ENCODE assay signal across 1 cellular context in the genomic region with DNA sequence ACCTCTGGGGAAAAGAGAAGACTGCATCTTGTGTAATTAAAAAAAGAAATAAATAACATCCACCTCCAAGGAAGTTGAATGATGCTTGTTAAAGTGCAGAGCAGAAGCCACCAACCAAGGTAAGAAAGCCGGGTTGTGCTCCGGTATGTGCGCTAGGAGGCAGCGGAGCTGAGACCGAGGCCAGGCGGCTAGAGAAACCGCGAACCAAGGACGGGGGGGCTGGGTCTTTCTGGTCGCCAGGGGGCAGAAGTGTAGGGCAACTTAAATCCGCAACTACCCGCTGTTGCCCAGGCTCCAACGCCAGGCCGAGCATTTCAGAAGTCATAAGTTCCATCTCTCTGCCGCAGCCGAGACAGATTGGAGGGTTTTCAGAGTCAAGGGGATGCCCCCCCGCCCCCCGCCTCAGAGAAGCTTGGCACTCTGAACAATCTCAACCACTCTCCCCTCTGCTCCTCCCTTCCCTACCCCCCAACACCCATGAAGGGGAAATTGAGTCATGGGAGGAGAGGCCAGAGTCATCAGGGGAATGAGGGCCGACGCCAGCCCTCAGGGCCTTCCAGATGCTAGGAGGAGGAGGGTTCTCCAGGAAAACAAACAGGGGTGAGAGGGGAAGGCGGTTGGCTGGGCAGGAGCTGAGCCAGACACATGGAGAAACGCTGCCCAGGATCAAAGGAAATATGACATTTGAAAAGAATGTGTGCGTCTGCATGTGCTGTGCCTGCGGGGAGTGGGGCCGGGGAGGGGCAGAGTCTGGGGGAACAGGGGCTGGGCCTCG.
TF ChIP-seq lines count a peak whose summit lies in the region.

No MANE protein-coding gene starts in this region.

TF ChIP-seq in HepG2, 621 proteins besides CTCF, POLR2A, EP300 and RAD21 (continued from another document and continues in another):
- TF ChIP-seq, protein P1, sequence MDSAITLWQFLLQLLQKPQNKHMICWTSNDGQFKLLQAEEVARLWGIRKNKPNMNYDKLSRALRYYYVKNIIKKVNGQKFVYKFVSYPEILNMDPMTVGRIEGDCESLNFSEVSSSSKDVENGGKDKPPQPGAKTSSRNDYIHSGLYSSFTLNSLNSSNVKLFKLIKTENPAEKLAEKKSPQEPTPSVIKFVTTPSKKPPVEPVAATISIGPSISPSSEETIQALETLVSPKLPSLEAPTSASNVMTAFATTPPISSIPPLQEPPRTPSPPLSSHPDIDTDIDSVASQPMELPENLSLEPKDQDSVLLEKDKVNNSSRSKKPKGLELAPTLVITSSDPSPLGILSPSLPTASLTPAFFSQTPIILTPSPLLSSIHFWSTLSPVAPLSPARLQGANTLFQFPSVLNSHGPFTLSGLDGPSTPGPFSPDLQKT (CRISPR knock-in tag; IDR thresholded peaks at IDR 0.05; ENCODE audit: borderline replicate concordance) = no peak
- TF ChIP-seq SMC3 (IDR thresholded peaks at IDR 0.05; ENCODE audit: low read length) = peak; percentile 94
- peak; percentile 40; the same call in 1 of the 2 replicates for TF ChIP-seq PPARG (CRISPR knock-in tag; conservative IDR thresholded peaks at IDR 0.05)
- TF ChIP-seq ZNF24 (IDR thresholded peaks at IDR 0.05) = no peak; the same call in 1 of the 2 replicates
- TF ChIP-seq ISL2 (CRISPR knock-in tag; IDR thresholded peaks at IDR 0.05) = peak; percentile 78
- no peak for TF ChIP-seq ZNF496 (CRISPR knock-in tag; IDR thresholded peaks at IDR 0.05; ENCODE audit: insufficient replicate concordance)
- TF ChIP-seq MAFG (CRISPR knock-in tag; IDR thresholded peaks at IDR 0.05) = no peak
- TF ChIP-seq, protein P2, sequence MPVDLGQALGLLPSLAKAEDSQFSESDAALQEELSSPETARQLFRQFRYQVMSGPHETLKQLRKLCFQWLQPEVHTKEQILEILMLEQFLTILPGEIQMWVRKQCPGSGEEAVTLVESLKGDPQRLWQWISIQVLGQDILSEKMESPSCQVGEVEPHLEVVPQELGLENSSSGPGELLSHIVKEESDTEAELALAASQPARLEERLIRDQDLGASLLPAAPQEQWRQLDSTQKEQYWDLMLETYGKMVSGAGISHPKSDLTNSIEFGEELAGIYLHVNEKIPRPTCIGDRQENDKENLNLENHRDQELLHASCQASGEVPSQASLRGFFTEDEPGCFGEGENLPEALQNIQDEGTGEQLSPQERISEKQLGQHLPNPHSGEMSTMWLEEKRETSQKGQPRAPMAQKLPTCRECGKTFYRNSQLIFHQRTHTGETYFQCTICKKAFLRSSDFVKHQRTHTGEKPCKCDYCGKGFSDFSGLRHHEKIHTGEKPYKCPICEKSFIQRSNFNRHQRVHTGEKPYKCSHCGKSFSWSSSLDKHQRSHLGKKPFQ (CRISPR knock-in tag; IDR thresholded peaks at IDR 0.05; ENCODE audit: insufficient replicate concordance) = no peak
- TF ChIP-seq SATB2 (CRISPR knock-in tag; IDR thresholded peaks at IDR 0.05) = no peak
- TF ChIP-seq GATAD1 (CRISPR knock-in tag; IDR thresholded peaks at IDR 0.05) = peak; percentile 73
- no peak; the same call in 1 of the 2 replicates for TF ChIP-seq ZNF83 (CRISPR knock-in tag; IDR thresholded peaks at IDR 0.05; ENCODE audit: borderline replicate concordance)
- TF ChIP-seq, protein P3, sequence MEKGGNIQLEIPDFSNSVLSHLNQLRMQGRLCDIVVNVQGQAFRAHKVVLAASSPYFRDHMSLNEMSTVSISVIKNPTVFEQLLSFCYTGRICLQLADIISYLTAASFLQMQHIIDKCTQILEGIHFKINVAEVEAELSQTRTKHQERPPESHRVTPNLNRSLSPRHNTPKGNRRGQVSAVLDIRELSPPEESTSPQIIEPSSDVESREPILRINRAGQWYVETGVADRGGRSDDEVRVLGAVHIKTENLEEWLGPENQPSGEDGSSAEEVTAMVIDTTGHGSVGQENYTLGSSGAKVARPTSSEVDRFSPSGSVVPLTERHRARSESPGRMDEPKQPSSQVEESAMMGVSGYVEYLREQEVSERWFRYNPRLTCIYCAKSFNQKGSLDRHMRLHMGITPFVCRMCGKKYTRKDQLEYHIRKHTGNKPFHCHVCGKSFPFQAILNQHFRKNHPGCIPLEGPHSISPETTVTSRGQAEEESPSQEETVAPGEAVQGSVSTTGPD (CRISPR knock-in tag; IDR thresholded peaks at IDR 0.05) = no peak
- TF ChIP-seq MZF1 (CRISPR knock-in tag; IDR thresholded peaks at IDR 0.05; ENCODE audit: borderline replicate concordance) = no peak
- TF ChIP-seq ZNF841 (CRISPR knock-in tag; IDR thresholded peaks at IDR 0.05; ENCODE audit: borderline replicate concordance) = no peak
- TF ChIP-seq ZNF772 (CRISPR knock-in tag; IDR thresholded peaks at IDR 0.05) = peak; percentile 72; the same call in 1 of the 2 replicates
- TF ChIP-seq ATF7 (IDR thresholded peaks at IDR 0.05) = no peak
- no peak for TF ChIP-seq ATF7 (CRISPR knock-in tag; IDR thresholded peaks at IDR 0.05)
- peak; percentile 85 for TF ChIP-seq FOXK1 (CRISPR knock-in tag; IDR thresholded peaks at IDR 0.05; ENCODE audit: borderline replicate concordance, low read depth)
- TF ChIP-seq, protein P4, sequence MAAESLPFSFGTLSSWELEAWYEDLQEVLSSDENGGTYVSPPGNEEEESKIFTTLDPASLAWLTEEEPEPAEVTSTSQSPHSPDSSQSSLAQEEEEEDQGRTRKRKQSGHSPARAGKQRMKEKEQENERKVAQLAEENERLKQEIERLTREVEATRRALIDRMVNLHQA (CRISPR knock-in tag; IDR thresholded peaks at IDR 0.05) = no peak
- peak; percentile 71; the same call in 1 of the 2 replicates for TF ChIP-seq KLF6 (CRISPR knock-in tag; IDR thresholded peaks at IDR 0.05)
- no peak for TF ChIP-seq AGO1 (IDR thresholded peaks at IDR 0.05; ENCODE audit: low read depth, low read length, poor library complexity, severe bottlenecking)
- TF ChIP-seq ZNF260 (CRISPR knock-in tag; IDR thresholded peaks at IDR 0.05; ENCODE audit: borderline replicate concordance, low read depth) = no peak
- TF ChIP-seq MYC (CRISPR knock-in tag; IDR thresholded peaks at IDR 0.05; ENCODE audit: borderline replicate concordance) = peak; percentile 74; the same call in 1 of the 2 replicates
- TF ChIP-seq PRPF4 (IDR thresholded peaks at IDR 0.05; ENCODE audit: low read depth, low read length, poor library complexity, severe bottlenecking) = no peak
- TF ChIP-seq, protein P5, sequence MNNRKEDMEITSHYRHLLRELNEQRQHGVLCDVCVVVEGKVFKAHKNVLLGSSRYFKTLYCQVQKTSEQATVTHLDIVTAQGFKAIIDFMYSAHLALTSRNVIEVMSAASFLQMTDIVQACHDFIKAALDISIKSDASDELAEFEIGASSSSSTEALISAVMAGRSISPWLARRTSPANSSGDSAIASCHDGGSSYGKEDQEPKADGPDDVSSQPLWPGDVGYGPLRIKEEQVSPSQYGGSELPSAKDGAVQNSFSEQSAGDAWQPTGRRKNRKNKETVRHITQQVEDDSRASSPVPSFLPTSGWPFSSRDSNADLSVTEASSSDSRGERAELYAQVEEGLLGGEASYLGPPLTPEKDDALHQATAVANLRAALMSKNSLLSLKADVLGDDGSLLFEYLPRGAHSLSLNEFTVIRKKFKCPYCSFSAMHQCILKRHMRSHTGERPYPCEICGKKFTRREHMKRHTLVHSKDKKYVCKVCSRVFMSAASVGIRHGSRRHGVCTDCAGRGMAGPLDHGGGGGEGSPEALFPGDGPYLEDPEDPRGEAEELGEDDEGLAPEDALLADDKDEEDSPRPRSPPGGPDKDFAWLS (CRISPR knock-in tag; IDR thresholded peaks at IDR 0.05; ENCODE audit: borderline replicate concordance) = no peak
- TF ChIP-seq ZNF670 (CRISPR knock-in tag; IDR thresholded peaks at IDR 0.05; ENCODE audit: borderline replicate concordance) = peak; percentile 17; the same call in 1 of the 2 replicates
- TF ChIP-seq, protein P6, sequence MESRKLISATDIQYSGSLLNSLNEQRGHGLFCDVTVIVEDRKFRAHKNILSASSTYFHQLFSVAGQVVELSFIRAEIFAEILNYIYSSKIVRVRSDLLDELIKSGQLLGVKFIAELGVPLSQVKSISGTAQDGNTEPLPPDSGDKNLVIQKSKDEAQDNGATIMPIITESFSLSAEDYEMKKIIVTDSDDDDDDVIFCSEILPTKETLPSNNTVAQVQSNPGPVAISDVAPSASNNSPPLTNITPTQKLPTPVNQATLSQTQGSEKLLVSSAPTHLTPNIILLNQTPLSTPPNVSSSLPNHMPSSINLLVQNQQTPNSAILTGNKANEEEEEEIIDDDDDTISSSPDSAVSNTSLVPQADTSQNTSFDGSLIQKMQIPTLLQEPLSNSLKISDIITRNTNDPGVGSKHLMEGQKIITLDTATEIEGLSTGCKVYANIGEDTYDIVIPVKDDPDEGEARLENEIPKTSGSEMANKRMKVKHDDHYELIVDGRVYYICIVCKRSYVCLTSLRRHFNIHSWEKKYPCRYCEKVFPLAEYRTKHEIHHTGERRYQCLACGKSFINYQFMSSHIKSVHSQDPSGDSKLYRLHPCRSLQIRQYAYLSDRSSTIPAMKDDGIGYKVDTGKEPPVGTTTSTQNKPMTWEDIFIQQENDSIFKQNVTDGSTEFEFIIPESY (CRISPR knock-in tag; IDR thresholded peaks at IDR 0.05) = peak; percentile 81
- TF ChIP-seq, protein P7, sequence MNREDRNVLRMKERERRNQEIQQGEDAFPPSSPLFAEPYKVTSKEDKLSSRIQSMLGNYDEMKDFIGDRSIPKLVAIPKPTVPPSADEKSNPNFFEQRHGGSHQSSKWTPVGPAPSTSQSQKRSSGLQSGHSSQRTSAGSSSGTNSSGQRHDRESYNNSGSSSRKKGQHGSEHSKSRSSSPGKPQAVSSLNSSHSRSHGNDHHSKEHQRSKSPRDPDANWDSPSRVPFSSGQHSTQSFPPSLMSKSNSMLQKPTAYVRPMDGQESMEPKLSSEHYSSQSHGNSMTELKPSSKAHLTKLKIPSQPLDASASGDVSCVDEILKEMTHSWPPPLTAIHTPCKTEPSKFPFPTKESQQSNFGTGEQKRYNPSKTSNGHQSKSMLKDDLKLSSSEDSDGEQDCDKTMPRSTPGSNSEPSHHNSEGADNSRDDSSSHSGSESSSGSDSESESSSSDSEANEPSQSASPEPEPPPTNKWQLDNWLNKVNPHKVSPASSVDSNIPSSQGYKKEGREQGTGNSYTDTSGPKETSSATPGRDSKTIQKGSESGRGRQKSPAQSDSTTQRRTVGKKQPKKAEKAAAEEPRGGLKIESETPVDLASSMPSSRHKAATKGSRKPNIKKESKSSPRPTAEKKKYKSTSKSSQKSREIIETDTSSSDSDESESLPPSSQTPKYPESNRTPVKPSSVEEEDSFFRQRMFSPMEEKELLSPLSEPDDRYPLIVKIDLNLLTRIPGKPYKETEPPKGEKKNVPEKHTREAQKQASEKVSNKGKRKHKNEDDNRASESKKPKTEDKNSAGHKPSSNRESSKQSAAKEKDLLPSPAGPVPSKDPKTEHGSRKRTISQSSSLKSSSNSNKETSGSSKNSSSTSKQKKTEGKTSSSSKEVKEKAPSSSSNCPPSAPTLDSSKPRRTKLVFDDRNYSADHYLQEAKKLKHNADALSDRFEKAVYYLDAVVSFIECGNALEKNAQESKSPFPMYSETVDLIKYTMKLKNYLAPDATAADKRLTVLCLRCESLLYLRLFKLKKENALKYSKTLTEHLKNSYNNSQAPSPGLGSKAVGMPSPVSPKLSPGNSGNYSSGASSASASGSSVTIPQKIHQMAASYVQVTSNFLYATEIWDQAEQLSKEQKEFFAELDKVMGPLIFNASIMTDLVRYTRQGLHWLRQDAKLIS (CRISPR knock-in tag; IDR thresholded peaks at IDR 0.05) = no peak; the same call in 1 of the 2 replicates
- peak; percentile 98 for TF ChIP-seq AHR (CRISPR knock-in tag; IDR thresholded peaks at IDR 0.05)
- TF ChIP-seq LCORL (IDR thresholded peaks at IDR 0.05) = no peak
- peak; percentile 89 for TF ChIP-seq LCORL (CRISPR knock-in tag; IDR thresholded peaks at IDR 0.05)
- 0 out of 2 replicates have a peak, but pooled peaks have one; percentile 29 for TF ChIP-seq MED13 (CRISPR knock-in tag; IDR thresholded peaks at IDR 0.05)
- TF ChIP-seq MBD4 (IDR thresholded peaks at IDR 0.05; ENCODE audit: borderline replicate concordance, low read length) = no peak
- TF ChIP-seq ZBTB21 (CRISPR knock-in tag; IDR thresholded peaks at IDR 0.05) = 0 out of 2 replicates have a peak, but pooled peaks have one; percentile 15
- TF ChIP-seq, protein P8, sequence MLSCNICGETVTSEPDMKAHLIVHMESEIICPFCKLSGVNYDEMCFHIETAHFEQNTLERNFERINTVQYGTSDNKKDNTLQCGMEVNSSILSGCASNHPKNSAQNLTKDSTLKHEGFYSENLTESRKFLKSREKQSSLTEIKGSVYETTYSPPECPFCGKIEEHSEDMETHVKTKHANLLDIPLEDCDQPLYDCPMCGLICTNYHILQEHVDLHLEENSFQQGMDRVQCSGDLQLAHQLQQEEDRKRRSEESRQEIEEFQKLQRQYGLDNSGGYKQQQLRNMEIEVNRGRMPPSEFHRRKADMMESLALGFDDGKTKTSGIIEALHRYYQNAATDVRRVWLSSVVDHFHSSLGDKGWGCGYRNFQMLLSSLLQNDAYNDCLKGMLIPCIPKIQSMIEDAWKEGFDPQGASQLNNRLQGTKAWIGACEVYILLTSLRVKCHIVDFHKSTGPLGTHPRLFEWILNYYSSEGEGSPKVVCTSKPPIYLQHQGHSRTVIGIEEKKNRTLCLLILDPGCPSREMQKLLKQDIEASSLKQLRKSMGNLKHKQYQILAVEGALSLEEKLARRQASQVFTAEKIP (CRISPR knock-in tag; IDR thresholded peaks at IDR 0.05; ENCODE audit: borderline replicate concordance) = no peak
- TF ChIP-seq, protein P9, sequence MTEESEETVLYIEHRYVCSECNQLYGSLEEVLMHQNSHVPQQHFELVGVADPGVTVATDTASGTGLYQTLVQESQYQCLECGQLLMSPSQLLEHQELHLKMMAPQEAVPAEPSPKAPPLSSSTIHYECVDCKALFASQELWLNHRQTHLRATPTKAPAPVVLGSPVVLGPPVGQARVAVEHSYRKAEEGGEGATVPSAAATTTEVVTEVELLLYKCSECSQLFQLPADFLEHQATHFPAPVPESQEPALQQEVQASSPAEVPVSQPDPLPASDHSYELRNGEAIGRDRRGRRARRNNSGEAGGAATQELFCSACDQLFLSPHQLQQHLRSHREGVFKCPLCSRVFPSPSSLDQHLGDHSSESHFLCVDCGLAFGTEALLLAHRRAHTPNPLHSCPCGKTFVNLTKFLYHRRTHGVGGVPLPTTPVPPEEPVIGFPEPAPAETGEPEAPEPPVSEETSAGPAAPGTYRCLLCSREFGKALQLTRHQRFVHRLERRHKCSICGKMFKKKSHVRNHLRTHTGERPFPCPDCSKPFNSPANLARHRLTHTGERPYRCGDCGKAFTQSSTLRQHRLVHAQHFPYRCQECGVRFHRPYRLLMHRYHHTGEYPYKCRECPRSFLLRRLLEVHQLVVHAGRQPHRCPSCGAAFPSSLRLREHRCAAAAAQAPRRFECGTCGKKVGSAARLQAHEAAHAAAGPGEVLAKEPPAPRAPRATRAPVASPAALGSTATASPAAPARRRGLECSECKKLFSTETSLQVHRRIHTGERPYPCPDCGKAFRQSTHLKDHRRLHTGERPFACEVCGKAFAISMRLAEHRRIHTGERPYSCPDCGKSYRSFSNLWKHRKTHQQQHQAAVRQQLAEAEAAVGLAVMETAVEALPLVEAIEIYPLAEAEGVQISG (CRISPR knock-in tag; IDR thresholded peaks at IDR 0.05) = peak; percentile 97
- TF ChIP-seq ESRRA (CRISPR knock-in tag; IDR thresholded peaks at IDR 0.05; ENCODE audit: low read depth) = 0 out of 2 replicates have a peak, but pooled peaks have one; percentile 50
- TF ChIP-seq TBL1XR1 (IDR thresholded peaks at IDR 0.05; ENCODE audit: borderline replicate concordance, low read length, partially characterized antibody) = peak; percentile 82
- TF ChIP-seq ZMYM4 (CRISPR knock-in tag; IDR thresholded peaks at IDR 0.05) = peak; percentile 88
- no peak for TF ChIP-seq ZFP36L1 (CRISPR knock-in tag; IDR thresholded peaks at IDR 0.05)
- TF ChIP-seq REPIN1 (CRISPR knock-in tag; IDR thresholded peaks at IDR 0.05; ENCODE audit: borderline replicate concordance, low read depth) = peak; percentile 99; the same call in 1 of the 2 replicates
- no peak for TF ChIP-seq ZNF296 (CRISPR knock-in tag; conservative IDR thresholded peaks at IDR 0.05)
- TF ChIP-seq CENPX (CRISPR knock-in tag; IDR thresholded peaks at IDR 0.05) = no peak
